Comparison of ENCODE assay signal across 8 cellular contexts in the genomic region with DNA sequence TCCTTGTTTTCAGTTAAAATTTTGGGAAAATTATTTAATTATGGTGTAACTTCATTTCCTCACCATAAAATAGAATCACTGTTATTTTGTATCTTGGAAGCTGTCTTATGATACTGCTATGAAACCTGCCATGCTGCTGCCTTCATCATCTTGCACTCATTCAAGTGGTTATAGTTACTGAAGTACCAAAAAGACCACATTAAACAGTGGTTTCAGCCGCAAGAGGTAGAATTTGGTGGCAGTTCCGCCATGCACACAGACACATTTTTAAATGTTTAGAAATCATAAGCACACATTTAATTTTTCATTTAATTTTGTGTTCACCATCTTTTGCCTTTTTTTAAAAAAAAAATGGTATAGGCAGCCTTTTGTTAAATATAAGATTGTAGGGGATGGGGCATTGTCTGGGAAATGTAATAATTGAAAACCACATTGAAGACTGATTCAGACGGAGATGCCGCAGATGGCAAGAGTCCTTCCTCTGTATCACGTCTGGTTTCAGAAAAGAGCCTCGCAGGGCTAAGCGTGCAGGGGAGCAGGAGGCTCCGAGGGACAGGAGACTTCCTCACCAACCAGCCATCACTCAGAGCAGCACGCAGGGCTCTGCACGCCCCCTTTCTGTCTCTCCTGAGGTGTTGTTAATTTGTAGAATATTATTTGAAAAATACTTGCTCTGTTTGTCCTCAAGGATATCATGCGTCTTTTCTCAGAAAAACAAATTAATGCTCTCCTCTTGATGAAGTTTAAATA.
DNase-seq lines count a peak whose midpoint lies in the region; ATAC-seq and TF ChIP-seq lines count a peak whose summit lies in the region.

No MANE protein-coding gene starts in this region.

- no peak for TF ChIP-seq POLR2A in transverse colon (IDR thresholded peaks at IDR 0.05)

- H2AFZ ChIP-seq in mesenchymal stem cell (ENCODE audit: low read depth, low read length), result no peak overlapping the region

- in situ Hi-C loops in transverse colon (cut with MboI; ENCODE audit: low pct_ligation_motif_present in 1 of 4, low pct_unique_long_range_greater_than_20kb in 1 of 4, low sequenced_read_pairs in 3 of 4), result no loop called here

- no peaks in the 10 kb centered on the region for H3K9me3 ChIP-seq in mesenchymal stem cell (ENCODE audit: control insufficient read depth, low read length)
- H3K9me3 ChIP-seq in transverse colon, result no peaks in the 10 kb centered on the region

- TF ChIP-seq EP300 in transverse colon (IDR thresholded peaks at IDR 0.05; ENCODE audit: low read depth), result no peak

- no peak overlapping the region for H3K23ac ChIP-seq in mesenchymal stem cell (ENCODE audit: low read length in 2 of 2)

- H3K4me3 ChIP-seq in mesenchymal stem cell (ENCODE audit: insufficient read depth in 1 of 2, low read depth in 1 of 2, low read length in 2 of 2), result no peak overlapping the region
- H3K4me3 ChIP-seq in transverse colon, result no peak overlapping the region

- H4K91ac ChIP-seq in mesenchymal stem cell (ENCODE audit: low read length), result no peak overlapping the region

- peak; percentile 67 for DNase-seq in activated CD4-positive, alpha-beta T cell treated with anti-CD3 and anti-CD28 coated beads for 48 hours
- no peak for DNase-seq in mesenchymal stem cell
- no peak for DNase-seq in NCI-H1694 treated with DMSO at 0.1 percent for 48 hours (lab: John Stamatoyannopoulos, UW)
- no peak for DNase-seq in cerebellar nuclear complex (lab: John Stamatoyannopoulos, UW)
- DNase-seq in transverse colon, result no peak

- H3K27ac ChIP-seq in mesenchymal stem cell (ENCODE audit: low read length, poor library complexity, severe bottlenecking) (no peak overlapping the region), transverse colon (no peak overlapping the region)

- H4K8ac ChIP-seq in mesenchymal stem cell (ENCODE audit: low read length), result no peak overlapping the region

- whole genome bisulfite sequencing in mesenchymal stem cell, result 93% methylated on average over 5 of the region's 11 CpGs
- 84 to 87% methylated on average over 10 to 11 of the region's 11 CpGs for WGBS in transverse colon (ENCODE audit: low coverage in 1 of 2), 2 donors

- H3K79me1 ChIP-seq in mesenchymal stem cell (replicated peaks; ENCODE audit: low read length, poor library complexity, severe bottlenecking), result no peaks in the 10 kb centered on the region

- H3K14ac ChIP-seq in mesenchymal stem cell (ENCODE audit: low read length in 2 of 2), result no peak overlapping the region

- ATAC-seq in GM18517 (IDR thresholded peaks at IDR 0.05; ENCODE audit: unreplicated experiment), result peak; percentile 62
- ATAC-seq in HG02852 (IDR thresholded peaks at IDR 0.05; ENCODE audit: unreplicated experiment), result peak; percentile 41
- no peak for ATAC-seq in HG02610 (IDR thresholded peaks at IDR 0.05; ENCODE audit: unreplicated experiment)

- no peak overlapping the region for H3K18ac ChIP-seq in mesenchymal stem cell (ENCODE audit: low read depth in 1 of 2, low read length in 2 of 2)

- H2AK5ac ChIP-seq in mesenchymal stem cell (ENCODE audit: low read length, severe bottlenecking), result peak overlapping the region; percentile 52

- peak overlapping the region in 1 of 2 experiments; percentile 42 for H2BK12ac ChIP-seq in mesenchymal stem cell (ENCODE audit: low read length in 2 of 2)

- H3K4me1 ChIP-seq in mesenchymal stem cell (ENCODE audit: control insufficient read depth, insufficient read depth, low read depth, low read length) (peaks cover 11% of the 10 kb centered on the region), transverse colon (peaks cover 0 to 19% (median 6%) of the 10 kb centered on the region in 4 donors)

- H3K4me2 ChIP-seq in mesenchymal stem cell (ENCODE audit: low read length, poor library complexity, severe bottlenecking), result no peak overlapping the region

- H2BK5ac ChIP-seq in mesenchymal stem cell (ENCODE audit: low read depth, low read length, poor library complexity, severe bottlenecking), result no peak overlapping the region

- H2BK15ac ChIP-seq in mesenchymal stem cell (ENCODE audit: low read depth, poor library complexity, severe bottlenecking), result no peak overlapping the region

- no peak overlapping the region for H2BK120ac ChIP-seq in mesenchymal stem cell (ENCODE audit: low read depth, low read length)

- no peaks in the 10 kb centered on the region for H3K27me3 ChIP-seq in mesenchymal stem cell (ENCODE audit: control insufficient read depth in 1 of 2, insufficient read depth in 1 of 2, low read length in 2 of 2)
- no peaks in the 10 kb centered on the region for H3K27me3 ChIP-seq in transverse colon

- TF ChIP-seq CTCF in transverse colon (IDR thresholded peaks at IDR 0.05), result no peak

- H3K36me3 ChIP-seq in mesenchymal stem cell (ENCODE audit: control insufficient read depth in 1 of 2, insufficient read depth in 2 of 2, low read depth in 1 of 2, low read length in 2 of 2) (no peaks in the 10 kb centered on the region), transverse colon (no peaks in the 10 kb centered on the region)

- intact Hi-C loops in transverse colon (cut with DNase I; ENCODE audit: low total_unique reads), result no loop called here

- H3K4ac ChIP-seq in mesenchymal stem cell (ENCODE audit: low read depth in 1 of 2, low read length in 2 of 2), result no peak overlapping the region

- H3K9ac ChIP-seq in mesenchymal stem cell (ENCODE audit: low read length), result no peak overlapping the region
